Comparison of ENCODE assay signal across 16 cellular contexts in genomic region chr2:162011718-162012564, GRCh38.
DNase-seq lines count a peak whose midpoint lies in the region; ATAC-seq and TF ChIP-seq lines count a peak whose summit lies in the region.
"Had no signal": no experiment of that assay in that cellular context is flagged by ENCODE, and none has a peak within 500 bp of the region (broad histone marks: within the 10 kb centered on the region; RNA-seq: fewer than 3 reads in every experiment).

No MANE protein-coding gene starts in this region.

- H3K4me3 Mint-ChIP-seq in activated naive CD4-positive, alpha-beta T cell treated with anti-CD3 and anti-CD28 coated beads, Interleukin-2, amount 50 U/mL, for 24 hours, result peak overlapping the region; percentile 45
- peak overlapping the region in 1 of 3 donors; percentile 59 for H3K4me3 Mint-ChIP-seq in T-cell
- no peak overlapping the region for H3K4me3 Mint-ChIP-seq in dendritic cell treated with granulocyte-macrophage colony-stimulating factor and Interleukin-4, amounts not matched to agents 40 ng/mL and 50 ng/mL, for 4 days
- H3K4me3 Mint-ChIP-seq: HFFc6 had no signal

- peaks cover 88% of the 10 kb centered on the region for H3K4me1 Mint-ChIP-seq in activated naive CD4-positive, alpha-beta T cell treated with anti-CD3 and anti-CD28 coated beads, Interleukin-2, amount 50 U/mL, for 24 hours
- peaks cover 70 to 75% (median 73%) of the 10 kb centered on the region in 3 donors for H3K4me1 Mint-ChIP-seq in T-cell
- H3K4me1 Mint-ChIP-seq in dendritic cell treated with granulocyte-macrophage colony-stimulating factor and Interleukin-4, amounts not matched to agents 40 ng/mL and 50 ng/mL, for 4 days (ENCODE audit: low read depth), result peaks cover 20% of the 10 kb centered on the region

- H3K27me3 ChIP-seq in transverse colon, result no peaks in the 10 kb centered on the region
- H3K27me3 ChIP-seq: BE2C, upper lobe of right lung had no signal

- in situ Hi-C loops in transverse colon (cut with MboI; ENCODE audit: low pct_ligation_motif_present in 1 of 4, low pct_unique_long_range_greater_than_20kb in 1 of 4, low sequenced_read_pairs in 3 of 4), result no loop called here

- no peak overlapping the region for H3K4me3 ChIP-seq in transverse colon
- H3K4me3 ChIP-seq: prostate gland, SJCRH30, upper lobe of right lung had no signal

- peak overlapping the region; percentile 100 for H3K27ac Mint-ChIP-seq in activated naive CD4-positive, alpha-beta T cell treated with anti-CD3 and anti-CD28 coated beads, Interleukin-2, amount 50 U/mL, for 24 hours
- H3K27ac Mint-ChIP-seq in T-cell, result peak overlapping the region; percentile 94 to 95
- H3K27ac Mint-ChIP-seq in dendritic cell treated with granulocyte-macrophage colony-stimulating factor and Interleukin-4, amounts not matched to agents 40 ng/mL and 50 ng/mL, for 4 days, result peak overlapping the region; percentile 94
- H3K27ac Mint-ChIP-seq: HFFc6 had no signal

- ATAC-seq in T-cell (replicated peaks in 1 of 4), result peak; percentile 95 to 98 (median 96)
- ATAC-seq in HG03565 (IDR thresholded peaks at IDR 0.05; ENCODE audit: unreplicated experiment), result no peak
- ATAC-seq: upper lobe of right lung had no signal

- POLR2A ChIA-PET in T-cell (lab: Charles Lee), result interaction anchor here (0.5 to 1.5 kb wide), 7 partner anchors 10 to 847 kb away, joined by 3 to 7 read pairs (median 4); no protein-coding TSS in a partner anchor

- peak overlapping the region in 3 of 4 donors; percentile 0 to 31 (median 9) for H3K27ac ChIP-seq in transverse colon
- H3K27ac ChIP-seq: epithelial cell of prostate, prostate gland, SJCRH30 had no signal

- intact Hi-C loops in dendritic cell treated with granulocyte-macrophage colony-stimulating factor and Interleukin-4, amounts not matched to agents 40 ng/mL and 50 ng/mL, for 4 days (cut with micrococcal nuclease), result loop anchor here (5.0 kb wide), 1 partner anchor 35 kb away; no protein-coding TSS in a partner anchor
- intact Hi-C loops in transverse colon (cut with DNase I; ENCODE audit: low total_unique reads), result loop anchor here (5.0 kb wide), 1 partner anchor 115 kb away; no protein-coding TSS in a partner anchor

- no peaks in the 10 kb centered on the region for H3K9me3 ChIP-seq in transverse colon
- H3K9me3 ChIP-seq: BE2C, prostate gland, SJCRH30, upper lobe of right lung had no signal

- H3K4me1 ChIP-seq in transverse colon, result peaks cover 0 to 14% (median 8%) of the 10 kb centered on the region in 4 donors
- H3K4me1 ChIP-seq: BE2C, prostate gland, SJCRH30 had no signal

- no peaks in the 10 kb centered on the region for H3K27me3 Mint-ChIP-seq in activated naive CD4-positive, alpha-beta T cell treated with anti-CD3 and anti-CD28 coated beads, Interleukin-2, amount 50 U/mL, for 24 hours
- no peaks in the 10 kb centered on the region for H3K27me3 Mint-ChIP-seq in T-cell
- H3K27me3 Mint-ChIP-seq in dendritic cell treated with granulocyte-macrophage colony-stimulating factor and Interleukin-4, amounts not matched to agents 40 ng/mL and 50 ng/mL, for 4 days, result no peaks in the 10 kb centered on the region

- TF ChIP-seq EP300 in transverse colon (IDR thresholded peaks at IDR 0.05; ENCODE audit: low read depth), result no peak

- peaks cover 6% of the 10 kb centered on the region for H3K36me3 Mint-ChIP-seq in activated naive CD4-positive, alpha-beta T cell treated with anti-CD3 and anti-CD28 coated beads, Interleukin-2, amount 50 U/mL, for 24 hours
- peaks cover 30% of the 10 kb centered on the region for H3K36me3 Mint-ChIP-seq in T-cell
- H3K36me3 Mint-ChIP-seq in dendritic cell treated with granulocyte-macrophage colony-stimulating factor and Interleukin-4, amounts not matched to agents 40 ng/mL and 50 ng/mL, for 4 days (ENCODE audit: low read depth), result no peaks in the 10 kb centered on the region

- CTCF ChIA-PET in T-cell (lab: Charles Lee), result interaction anchor here (0.6 to 2.8 kb wide), 11 partner anchors 8 to 414 kb away, joined by 3 to 13 read pairs (median 5); partner anchors contain the start of gene DPP4 (in 1 of the 2)

- WGBS in transverse colon (ENCODE audit: low coverage in 1 of 2), 2 donors, result 46 to 63% methylated on average over 2 of the region's 2 CpGs

- TF ChIP-seq CTCF in transverse colon (IDR thresholded peaks at IDR 0.05), result no peak

- no peaks in the 10 kb centered on the region for H3K36me3 ChIP-seq in transverse colon
- H3K36me3 ChIP-seq: BE2C, SJCRH30, upper lobe of right lung had no signal

- no peak for DNase-seq in activated naive CD4-positive, alpha-beta T cell treated with anti-CD3 and anti-CD28 coated beads, Interleukin-2, amount 50 U/mL, for 16 hours
- DNase-seq in T-cell (peak in 23 of 34 experiments; percentile 13 to 58 (median 28)), transverse colon (no peak), DMS 273 treated with DMSO at 0.1 percent for 48 hours (lab: John Stamatoyannopoulos, UW) (no peak)
- DNase-seq: BE2C, EL, head of caudate nucleus, HFFc6, NCI-H2171 treated with DMSO at 0.1 percent for 48 hours, SJCRH30, upper lobe of right lung had no signal

- H3K9me3 Mint-ChIP-seq in activated naive CD4-positive, alpha-beta T cell treated with anti-CD3 and anti-CD28 coated beads, Interleukin-2, amount 50 U/mL, for 24 hours, result no peaks in the 10 kb centered on the region
- H3K9me3 Mint-ChIP-seq in T-cell, result no peaks in the 10 kb centered on the region
- no peaks in the 10 kb centered on the region for H3K9me3 Mint-ChIP-seq in dendritic cell treated with granulocyte-macrophage colony-stimulating factor and Interleukin-4, amounts not matched to agents 40 ng/mL and 50 ng/mL, for 4 days
- H3K9me3 Mint-ChIP-seq: HFFc6 had no signal

- no peak for TF ChIP-seq POLR2A in transverse colon (IDR thresholded peaks at IDR 0.05)

Comparison
In these comparisons a context has a peak if more than half of its experiments do, and no peak if none do; other contexts are left out.
1. DNase-seq: peak in T-cell (23 of 34); none in activated naive CD4-positive, alpha-beta T cell treated with anti-CD3 and anti-CD28 coated beads, Interleukin-2, amount 50 U/mL, for 16 hours (single experiment), transverse colon (single experiment) and DMS 273 treated with DMSO at 0.1 percent for 48 hours (single experiment).
2. Peak in every context shown above with its lines, with median percentiles within 50 percentile points of each other: H3K27ac Mint-ChIP-seq.